21 cellular contexts compared by ENCODE assay signal in the genomic region with DNA sequence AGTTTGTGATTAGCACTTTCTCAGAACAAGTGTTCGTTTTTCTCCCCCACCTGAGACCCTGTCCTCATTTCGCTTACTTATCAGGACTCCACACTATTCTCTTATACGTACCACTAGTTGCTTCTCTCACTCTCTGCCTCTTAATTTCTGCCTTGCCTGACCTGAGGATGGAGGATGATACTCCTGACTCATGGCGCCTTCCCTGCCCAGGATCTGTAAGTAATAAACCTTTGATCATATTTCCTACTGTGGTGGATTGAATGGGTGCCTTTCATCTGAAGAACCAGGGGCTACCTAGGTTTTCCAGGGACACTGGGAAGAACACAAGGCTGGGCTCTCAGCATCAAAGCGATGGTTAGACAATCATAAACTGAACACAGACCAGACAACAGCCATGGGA.
"Had no signal": no experiment of that assay in that cellular context is flagged by ENCODE, and none has a peak within 500 bp of the region (broad histone marks: within the 10 kb centered on the region; RNA-seq: fewer than 3 reads in every experiment).

No MANE protein-coding gene starts in this region.

- H3K4me1 ChIP-seq: colonic mucosa, gastrocnemius medialis, left lung, lower lobe of right lung had no signal

- H3K36me3 ChIP-seq: colonic mucosa, esophagus squamous epithelium, gastrocnemius medialis, heart right ventricle, left lung, lower lobe of right lung had no signal

- ATAC-seq: gastrocnemius medialis, heart right ventricle, left cardiac atrium, left lung, left ventricle myocardium superior, lower lobe of right lung, mucosa of descending colon had no signal

- H3K27me3 ChIP-seq: colonic mucosa, esophagus squamous epithelium, gastrocnemius medialis, heart right ventricle, left lung had no signal

- DNase-seq: colonic mucosa; cortex of kidney; effector CD8-positive, alpha-beta T cell; esophagus squamous epithelium; foreskin fibroblast; foreskin melanocyte; gastrocnemius medialis; glutamatergic neuron; head of caudate nucleus; heart right ventricle; hippocampal formation; left cardiac atrium; left lung; left ventricle myocardium superior; lower lobe of right lung; mesenchymal stem cell; mucosa of descending colon; naive B cell had no signal

- H3K27ac ChIP-seq: colonic mucosa, esophagus squamous epithelium, gastrocnemius medialis, heart right ventricle, left lung, lower lobe of right lung had no signal

- H3K4me3 ChIP-seq: colonic mucosa, esophagus squamous epithelium, gastrocnemius medialis, heart right ventricle, left lung, lower lobe of right lung, mucosa of descending colon had no signal

- H3K9me3 ChIP-seq: colonic mucosa, esophagus squamous epithelium, gastrocnemius medialis, heart right ventricle, left lung, lower lobe of right lung, mucosa of descending colon had no signal

- FAIRE-seq: endothelial cell of umbilical vein, islet of Langerhans, keratinocyte had no signal
